19 cellular contexts compared by ENCODE assay signal in the genomic region with DNA sequence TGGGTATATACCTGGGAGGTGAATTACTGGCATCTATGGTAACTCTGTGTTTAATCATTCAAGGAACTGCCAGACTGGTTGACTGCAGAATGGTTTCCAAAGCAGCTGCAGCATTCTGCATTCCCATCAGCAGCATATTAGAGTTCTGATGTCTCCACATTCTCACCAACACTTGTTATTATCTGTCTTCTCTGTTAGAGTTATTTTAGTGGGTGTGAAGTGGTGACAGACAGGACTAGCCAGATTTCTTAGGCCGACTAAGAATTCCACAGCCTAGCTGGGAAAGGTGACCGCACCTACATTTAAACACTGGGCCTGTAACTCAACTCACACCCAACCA.
DNase-seq lines count a peak whose midpoint lies in the region; ATAC-seq and TF ChIP-seq lines count a peak whose summit lies in the region.
"Had no signal": no experiment of that assay in that cellular context is flagged by ENCODE, and none has a peak within 500 bp of the region (broad histone marks: within the 10 kb centered on the region; RNA-seq: fewer than 3 reads in every experiment).

No MANE protein-coding gene starts in this region.

- H2BK120ac ChIP-seq in mesenchymal stem cell (ENCODE audit: low read depth, low read length) (no peak overlapping the region), trophoblast cell (ENCODE audit: insufficient read depth, low read length, poor library complexity) (no peak overlapping the region)

- no CpG with 5 or more reads among the region's 2 CpGs for WGBS in mesenchymal stem cell
- WGBS in trophoblast cell (ENCODE audit: extremely low coverage, insufficient coverage, insufficient read length) = no CpG with 5 or more reads among the region's 2 CpGs

- H3K4me1 Mint-ChIP-seq in activated CD8-positive, alpha-beta memory T cell treated with anti-CD3 and anti-CD28 coated beads, Interleukin-2, amount 10 ng/mL, durations not matched to agents 7 days and 5 days = peaks cover 7% of the 10 kb centered on the region

- no peak overlapping the region for H3K4me2 ChIP-seq in mesenchymal stem cell (ENCODE audit: low read length, poor library complexity, severe bottlenecking)
- no peak overlapping the region for H3K4me2 ChIP-seq in trophoblast cell (ENCODE audit: low read length)
- H3K4me2 ChIP-seq: A549, GM23338 had no signal

- peak; percentile 5 for DNase-seq in activated CD8-positive, alpha-beta memory T cell treated with anti-CD3 and anti-CD28 coated beads, Interleukin-2, amount 10 ng/mL, durations not matched to agents 7 days and 5 days
- DNase-seq in activated CD8-positive, alpha-beta memory T cell treated with anti-CD3 and anti-CD28 coated beads, Interleukin-2, amount 50 U/mL, for 4 hours = no peak
- no peak for DNase-seq in mesenchymal stem cell
- DNase-seq in trophoblast cell = peak; percentile 84 to 93
- no peak for DNase-seq in NCI-H2107 treated with DMSO at 0.1 percent for 48 hours (lab: John Stamatoyannopoulos, UW; ENCODE audit: unreplicated experiment)
- DNase-seq in HAP-1 (ENCODE audit: low spot score in 2 of 2) = no peak
- DNase-seq: AML-193; CD4-positive, alpha-beta memory T cell; DMS153; DMS79; GDM1; H7 had no signal

- H3K27ac ChIP-seq in mesenchymal stem cell (ENCODE audit: low read length, poor library complexity, severe bottlenecking) (peak overlapping the region; percentile 19), trophoblast cell (ENCODE audit: low read depth, low read length) (no peak overlapping the region)
- H3K27ac ChIP-seq: 22Rv1, A549, HL-60 had no signal

- no peak overlapping the region for H3K9ac ChIP-seq in mesenchymal stem cell (ENCODE audit: low read length)
- H3K9ac ChIP-seq in trophoblast cell (ENCODE audit: low read length) = no peak overlapping the region

- peak overlapping the region; percentile 96 for H2AK5ac ChIP-seq in mesenchymal stem cell (ENCODE audit: low read length, severe bottlenecking)
- no peak overlapping the region for H2AK5ac ChIP-seq in trophoblast cell (ENCODE audit: low read length)

- H3K9me3 Mint-ChIP-seq in activated CD8-positive, alpha-beta memory T cell treated with anti-CD3 and anti-CD28 coated beads, Interleukin-2, amount 10 ng/mL, durations not matched to agents 7 days and 5 days (ENCODE audit: low read depth) = no peaks in the 10 kb centered on the region

- ATAC-seq in activated CD8-positive, alpha-beta memory T cell treated with anti-CD3 and anti-CD28 coated beads, Interleukin-2, amount 10 ng/mL, durations not matched to agents 7 days and 5 days = no peak
- no peak for ATAC-seq in SK-N-SH treated with all-trans-retinoic acid at 6 μM for 48 hours
- no peak for ATAC-seq in HG03571 (IDR thresholded peaks at IDR 0.05; ENCODE audit: unreplicated experiment)
- ATAC-seq: A549, GM23338 had no signal

- no peak overlapping the region for H4K12ac ChIP-seq in trophoblast cell (ENCODE audit: low read depth, low read length)

- H3K4ac ChIP-seq in mesenchymal stem cell (ENCODE audit: low read depth in 1 of 2, low read length in 2 of 2) (no peak overlapping the region), trophoblast cell (ENCODE audit: low read depth, low read length) (no peak overlapping the region)

- CTCF ChIA-PET in activated CD8-positive, alpha-beta memory T cell treated with anti-CD3 and anti-CD28 coated beads, Interleukin-2, amount 10 ng/mL, durations not matched to agents 7 days and 5 days (lab: Charles Lee) = no interaction called here

- no peak overlapping the region for H3K4me3 ChIP-seq in mesenchymal stem cell (ENCODE audit: insufficient read depth in 1 of 2, low read depth in 1 of 2, low read length in 2 of 2)
- H3K4me3 ChIP-seq in trophoblast cell (ENCODE audit: low read depth, low read length) = no peak overlapping the region
- H3K4me3 ChIP-seq in HAP-1 = no peak overlapping the region
- H3K4me3 ChIP-seq: A549, GM23338 had no signal

- H3K23ac ChIP-seq in mesenchymal stem cell (ENCODE audit: low read length in 2 of 2) = no peak overlapping the region
- no peak overlapping the region for H3K23ac ChIP-seq in trophoblast cell (ENCODE audit: low read length)

- H2AFZ ChIP-seq in mesenchymal stem cell (ENCODE audit: low read depth, low read length) (no peak overlapping the region), trophoblast cell (ENCODE audit: insufficient read depth, low read length, poor library complexity) (no peak overlapping the region)
- H2AFZ ChIP-seq: GM23338 had no signal

- H3K79me1 ChIP-seq in mesenchymal stem cell (replicated peaks; ENCODE audit: low read length, poor library complexity, severe bottlenecking) = no peaks in the 10 kb centered on the region
- H3K79me1 ChIP-seq in trophoblast cell (ENCODE audit: low read length) = peaks cover 27% of the 10 kb centered on the region

- H3K27ac Mint-ChIP-seq in activated CD8-positive, alpha-beta memory T cell treated with anti-CD3 and anti-CD28 coated beads, Interleukin-2, amount 10 ng/mL, durations not matched to agents 7 days and 5 days = no peak overlapping the region
- H3K27ac Mint-ChIP-seq: CD14-positive monocyte; CD4-positive, alpha-beta memory T cell had no signal

- H3K27me3 ChIP-seq in mesenchymal stem cell (ENCODE audit: control insufficient read depth in 1 of 2, insufficient read depth in 1 of 2, low read length in 2 of 2) (no peaks in the 10 kb centered on the region), trophoblast cell (ENCODE audit: insufficient read depth, low read length) (no peaks in the 10 kb centered on the region), HAP-1 (ENCODE audit: low read depth) (no peaks in the 10 kb centered on the region)

- no peaks in the 10 kb centered on the region for H3K36me3 Mint-ChIP-seq in activated CD8-positive, alpha-beta memory T cell treated with anti-CD3 and anti-CD28 coated beads, Interleukin-2, amount 10 ng/mL, durations not matched to agents 7 days and 5 days
- H3K36me3 Mint-ChIP-seq: CD14-positive monocyte; CD4-positive, alpha-beta memory T cell had no signal

- H4K91ac ChIP-seq in mesenchymal stem cell (ENCODE audit: low read length) (no peak overlapping the region), trophoblast cell (ENCODE audit: low read depth, low read length) (no peak overlapping the region)

- peaks cover 29% of the 10 kb centered on the region for H3K27me3 Mint-ChIP-seq in activated CD8-positive, alpha-beta memory T cell treated with anti-CD3 and anti-CD28 coated beads, Interleukin-2, amount 10 ng/mL, durations not matched to agents 7 days and 5 days

- H3K36me3 ChIP-seq in mesenchymal stem cell (ENCODE audit: control insufficient read depth in 1 of 2, insufficient read depth in 2 of 2, low read depth in 1 of 2, low read length in 2 of 2) (peaks cover 0 to 3% of the 10 kb centered on the region in 2 experiments), trophoblast cell (ENCODE audit: control insufficient read depth in 1 of 2, insufficient read depth in 2 of 2, low read length in 2 of 2) (no peaks in the 10 kb centered on the region), HAP-1 (replicated peaks) (no peaks in the 10 kb centered on the region)

- no peak overlapping the region for H2BK15ac ChIP-seq in mesenchymal stem cell (ENCODE audit: low read depth, poor library complexity, severe bottlenecking)

- no peaks in the 10 kb centered on the region for H3K79me2 ChIP-seq in trophoblast cell (ENCODE audit: control insufficient read depth, insufficient read depth, low read length, poor library complexity)

- H2BK5ac ChIP-seq in mesenchymal stem cell (ENCODE audit: low read depth, low read length, poor library complexity, severe bottlenecking) (no peak overlapping the region), trophoblast cell (ENCODE audit: low read depth, low read length, poor library complexity) (no peak overlapping the region)

- in situ Hi-C loops in HAP-1 (cut with MboI; ENCODE audit: low sequenced_read_pairs) = loop anchor here (25.0 kb wide), 2 partner anchors 964 to 1239 kb away; no protein-coding TSS in a partner anchor

- H3K9me3 ChIP-seq in mesenchymal stem cell (ENCODE audit: control insufficient read depth, low read length) (no peaks in the 10 kb centered on the region), trophoblast cell (ENCODE audit: insufficient read depth, low read depth, low read length) (peaks cover 3% of the 10 kb centered on the region), HAP-1 (no peaks in the 10 kb centered on the region)

- no peak overlapping the region for H3K18ac ChIP-seq in mesenchymal stem cell (ENCODE audit: low read depth in 1 of 2, low read length in 2 of 2)
- no peak overlapping the region for H3K18ac ChIP-seq in trophoblast cell (ENCODE audit: low read length)

- peaks cover 2% of the 10 kb centered on the region for H3K4me1 ChIP-seq in mesenchymal stem cell (ENCODE audit: control insufficient read depth, insufficient read depth, low read depth, low read length)
- peaks cover 18 to 28% of the 10 kb centered on the region in 2 experiments for H3K4me1 ChIP-seq in trophoblast cell (ENCODE audit: control insufficient read depth in 1 of 2, insufficient read depth in 2 of 2, low read length in 2 of 2)
- peaks cover 2% of the 10 kb centered on the region; the same call in 1 of the 2 replicates for H3K4me1 ChIP-seq in HAP-1

- H4K8ac ChIP-seq in mesenchymal stem cell (ENCODE audit: low read length) = no peak overlapping the region
- H4K8ac ChIP-seq in trophoblast cell (ENCODE audit: low read depth, low read length) = no peak overlapping the region

- no peak overlapping the region for H3K4me3 Mint-ChIP-seq in activated CD8-positive, alpha-beta memory T cell treated with anti-CD3 and anti-CD28 coated beads, Interleukin-2, amount 10 ng/mL, durations not matched to agents 7 days and 5 days
- H3K4me3 Mint-ChIP-seq: CD14-positive monocyte; CD4-positive, alpha-beta memory T cell; GM23338 had no signal

- H2BK12ac ChIP-seq in mesenchymal stem cell (ENCODE audit: low read length in 2 of 2) = no peak overlapping the region
- H2BK12ac ChIP-seq in trophoblast cell (ENCODE audit: low read length) = peak overlapping the region; percentile 20

- H3K14ac ChIP-seq in mesenchymal stem cell (ENCODE audit: low read length in 2 of 2) (no peak overlapping the region), trophoblast cell (ENCODE audit: low read length) (no peak overlapping the region)

TF ChIP-seq in SK-N-SH treated with all-trans-retinoic acid at 6 μM for 48 hours, 23 proteins besides CTCF, POLR2A, EP300 and RAD21 (continues in another document):
- TF ChIP-seq POU6F1 (CRISPR knock-in tag; IDR thresholded peaks at IDR 0.05; ENCODE audit: borderline replicate concordance, low read depth) (no peak), ZNF70 (CRISPR knock-in tag; IDR thresholded peaks at IDR 0.05) (no peak)

Comparison
In these comparisons a context has a peak if more than half of its experiments do, and no peak if none do; other contexts are left out.
1. DNase-seq: peak in activated CD8-positive, alpha-beta memory T cell treated with anti-CD3 and anti-CD28 coated beads, Interleukin-2, amount 10 ng/mL, durations not matched to agents 7 days and 5 days (single experiment) and trophoblast cell (2 of 2); none in activated CD8-positive, alpha-beta memory T cell treated with anti-CD3 and anti-CD28 coated beads, Interleukin-2, amount 50 U/mL, for 4 hours (single experiment), mesenchymal stem cell (single experiment), NCI-H2107 treated with DMSO at 0.1 percent for 48 hours (single experiment) and HAP-1 (0 of 2).